20 cellular contexts compared by ENCODE assay signal in the genomic region with DNA sequence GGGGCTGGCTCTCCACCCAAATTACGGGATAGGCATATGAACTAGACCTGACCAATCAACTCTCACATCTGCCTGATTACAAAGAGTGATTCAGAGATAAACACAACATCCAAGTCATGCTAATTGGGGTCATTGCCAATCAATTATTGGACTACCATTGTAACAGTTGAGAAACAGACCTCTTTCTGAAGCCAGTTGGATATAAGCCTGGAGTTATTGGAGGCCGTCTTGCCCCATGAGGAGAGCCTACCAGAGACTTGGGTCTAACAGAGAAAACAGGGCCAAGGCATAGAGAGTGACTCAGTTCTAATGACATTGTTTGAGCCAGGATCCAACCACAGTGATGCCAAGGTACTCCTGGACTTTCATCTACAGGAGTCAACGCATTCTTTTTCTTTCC.
"Had no signal": no experiment of that assay in that cellular context is flagged by ENCODE, and none has a peak within 500 bp of the region (broad histone marks: within the 10 kb centered on the region; RNA-seq: fewer than 3 reads in every experiment).

No MANE protein-coding gene starts in this region.

- H3K4me1 ChIP-seq: esophagus muscularis mucosa, gastroesophageal sphincter, right atrium auricular region, stomach, thyroid gland had no signal

- FAIRE-seq: endometrium, small intestine, urothelium cell line had no signal

- H3K27me3 ChIP-seq: dorsolateral prefrontal cortex, esophagus muscularis mucosa, gastroesophageal sphincter, neutrophil, right atrium auricular region, stomach, thyroid gland had no signal

- H3K4me3 ChIP-seq: dorsolateral prefrontal cortex, esophagus muscularis mucosa, gastroesophageal sphincter, mucosa of descending colon, right atrium auricular region, stomach, thyroid gland had no signal

- H3K27ac ChIP-seq: dorsolateral prefrontal cortex, esophagus muscularis mucosa, gastroesophageal sphincter, neutrophil, right atrium auricular region, stomach, thyroid gland had no signal

- DNase-seq: cortex of kidney; dorsolateral prefrontal cortex; effector memory CD4-positive, alpha-beta T cell; glutamatergic neuron; islet precursor cell; mammary epithelial cell; mucosa of descending colon; naive thymus-derived CD8-positive, alpha-beta T cell; posterior cingulate gyrus; small intestine; stimulated activated CD4-positive, alpha-beta T cell treated with anti-CD3 and anti-CD28 coated beads, Interleukin-12 subunit alpha, Interleukin-12 subunit beta, amount 100 ng/mL, for 4 hours; stimulated activated naive CD4-positive, alpha-beta T cell; stomach; thyroid gland had no signal

- H3K9me3 ChIP-seq: neutrophil, right atrium auricular region, thyroid gland had no signal

- H3K36me3 ChIP-seq: esophagus muscularis mucosa, gastroesophageal sphincter, neutrophil, right atrium auricular region, stomach, thyroid gland had no signal
